In genomic region chr3:172294238-172294806, GRCh38 we compare ENCODE assay signal across 24 cellular contexts.
A peak's percentile ranks its signal among the peaks of the same experiment; 100 is the strongest.
DNase-seq lines count a peak whose midpoint lies in the region; ATAC-seq, FAIRE-seq and TF ChIP-seq lines count a peak whose summit lies in the region.
"Had no signal": no experiment of that assay in that cellular context is flagged by ENCODE, and none has a peak within 500 bp of the region (broad histone marks: within the 10 kb centered on the region; RNA-seq: fewer than 3 reads in every experiment).

No MANE protein-coding gene starts in this region.

- no peak for TF ChIP-seq POLR2A in thyroid gland (IDR thresholded peaks at IDR 0.05)

- H3K9me3 ChIP-seq in left lung (no peaks in the 10 kb centered on the region), small intestine (ENCODE audit: control insufficient read depth, low read depth) (no peaks in the 10 kb centered on the region), thyroid gland (no peaks in the 10 kb centered on the region)
- H3K9me3 ChIP-seq: BE2C, esophagus muscularis mucosa, gastroesophageal sphincter, stomach had no signal

- H3K27me3 Mint-ChIP-seq in natural killer cell (ENCODE audit: low read depth in 2 of 2) = no peaks in the 10 kb centered on the region
- no peaks in the 10 kb centered on the region for H3K27me3 Mint-ChIP-seq in natural killer cell treated with Interleukin-12 subunit alpha and Interleukin-12 subunit beta and Interleukin-15 and Interleukin-18, amount 100 ng/mL, for 72 hours
- H3K27me3 Mint-ChIP-seq: activated naive CD8-positive, alpha-beta T cell treated with anti-CD3 and anti-CD28 coated beads, Interleukin-2, amount 10 ng/mL, durations not matched to agents 7 days and 5 days; naive B cell had no signal

- DNase-seq in natural killer cell (no peak), SKM-1 (lab: John Stamatoyannopoulos, UW; ENCODE audit: unreplicated experiment) (peak; percentile 84), left lung (no peak), small intestine (no peak), thyroid gland (no peak), substantia nigra (lab: John Stamatoyannopoulos, UW) (no peak)
- DNase-seq in natural killer cell treated with Interleukin-12 subunit alpha and Interleukin-12 subunit beta and Interleukin-15 and Interleukin-18, amount 100 ng/mL, for 72 hours (ENCODE audit: low spot score) = no peak
- DNase-seq: activated CD4-positive, alpha-beta T cell treated with anti-CD3 and anti-CD28 coated beads, Interleukin-2, amount 50 U/mL, for 1 hour; activated naive CD8-positive, alpha-beta T cell treated with anti-CD3 and anti-CD28 coated beads, Interleukin-2, amount 10 ng/mL, durations not matched to agents 7 days and 5 days; BE2C; effector memory CD4-positive, alpha-beta T cell; GM23248; mesenchymal stem cell; naive B cell; NCI-H1092; NCI-H2029; stimulated activated CD4-positive, alpha-beta T cell treated with anti-CD3 and anti-CD28 coated beads, Interleukin-2, amount 100 ng/mL, for 48 hours; stomach had no signal

- H3K27ac Mint-ChIP-seq in natural killer cell = peak overlapping the region; percentile 30 to 58
- peak overlapping the region in 1 of 2 donors; percentile 22 for H3K27ac Mint-ChIP-seq in natural killer cell treated with Interleukin-12 subunit alpha and Interleukin-12 subunit beta and Interleukin-15 and Interleukin-18, amount 100 ng/mL, for 72 hours
- H3K27ac Mint-ChIP-seq: activated naive CD8-positive, alpha-beta T cell treated with anti-CD3 and anti-CD28 coated beads, Interleukin-2, amount 10 ng/mL, durations not matched to agents 7 days and 5 days; activated T-helper 2 cell treated with anti-CD3 and anti-CD28 coated beads, Interferon-gamma antibody, Interleukin-2, Interleukin-4, amounts not matched to agents 10 μg/mL and 5 μg/mL and 100 μg/mL, durations not matched to agents 14 hours and 24 hours and 36 hours had no signal

- no peak overlapping the region for H3K4me3 Mint-ChIP-seq in natural killer cell
- no peak overlapping the region for H3K4me3 Mint-ChIP-seq in natural killer cell treated with Interleukin-12 subunit alpha and Interleukin-12 subunit beta and Interleukin-15 and Interleukin-18, amount 100 ng/mL, for 72 hours
- H3K4me3 Mint-ChIP-seq: activated naive CD8-positive, alpha-beta T cell treated with anti-CD3 and anti-CD28 coated beads, Interleukin-2, amount 10 ng/mL, durations not matched to agents 7 days and 5 days had no signal

- peaks cover 8% of the 10 kb centered on the region for H3K36me3 Mint-ChIP-seq in natural killer cell
- H3K36me3 Mint-ChIP-seq in natural killer cell treated with Interleukin-12 subunit alpha and Interleukin-12 subunit beta and Interleukin-15 and Interleukin-18, amount 100 ng/mL, for 72 hours = peaks cover 31% of the 10 kb centered on the region

- H3K27ac ChIP-seq in left lung (peak overlapping the region in 1 of 2 donors; percentile 63), small intestine (ENCODE audit: low read depth in 1 of 2, low read length in 1 of 2) (no peak overlapping the region), thyroid gland (no peak overlapping the region), substantia nigra (ENCODE audit: low read depth, low read length, poor library complexity, severe bottlenecking) (no peak overlapping the region)
- H3K27ac ChIP-seq: esophagus muscularis mucosa, gastroesophageal sphincter, GM23248, RWPE1 had no signal

- H3K4me1 Mint-ChIP-seq in natural killer cell = peaks cover 45 to 47% of the 10 kb centered on the region in 2 donors
- peaks cover 22 to 41% of the 10 kb centered on the region in 2 donors for H3K4me1 Mint-ChIP-seq in natural killer cell treated with Interleukin-12 subunit alpha and Interleukin-12 subunit beta and Interleukin-15 and Interleukin-18, amount 100 ng/mL, for 72 hours (ENCODE audit: low read depth in 2 of 2)

- FAIRE-seq in small intestine (lab: Jason Lieb, UNC) = no peak
- FAIRE-seq: TTC549 had no signal

- H3K4me1 ChIP-seq in left lung (peaks cover 0 to 16% of the 10 kb centered on the region in 2 donors), small intestine (ENCODE audit: control insufficient read depth in 2 of 2, insufficient read depth in 1 of 2, low read depth in 1 of 2, low read length in 1 of 2) (peaks cover 2 to 3% of the 10 kb centered on the region in 2 donors), thyroid gland (peaks cover 0 to 3% of the 10 kb centered on the region in 2 donors)
- H3K4me1 ChIP-seq: BE2C had no signal

- TF ChIP-seq CTCF in natural killer cell (IDR thresholded peaks at IDR 0.05) (no peak), left lung (IDR thresholded peaks at IDR 0.05) (no peak), thyroid gland (IDR thresholded peaks at IDR 0.05) (no peak)

- 84 to 96% (median 95%) methylated on average over 6 of the region's 6 CpGs for WGBS in small intestine, 3 donors
- WGBS in thyroid gland, 2 donors = 93 to 95% methylated on average over 6 of the region's 6 CpGs

- intact Hi-C loops in natural killer cell (cut with micrococcal nuclease) = no loop called here
- intact Hi-C loops in left lung (cut with DNase I) = no loop called here
- intact Hi-C loops in thyroid gland (cut with DNase I) = no loop called here

- no peaks in the 10 kb centered on the region for H3K27me3 ChIP-seq in left lung
- H3K27me3 ChIP-seq in small intestine (ENCODE audit: control insufficient read depth in 2 of 2, insufficient read depth in 2 of 2, low read length in 2 of 2) = no peaks in the 10 kb centered on the region
- H3K27me3 ChIP-seq in thyroid gland = no peaks in the 10 kb centered on the region
- H3K27me3 ChIP-seq: BE2C, esophagus muscularis mucosa, gastroesophageal sphincter, stomach had no signal

- ATAC-seq in natural killer cell (peak in 1 of 3 donors; percentile 59), left lung (peak; percentile 37), HG03280 (IDR thresholded peaks at IDR 0.05; ENCODE audit: unreplicated experiment) (no peak)
- no peak for ATAC-seq in natural killer cell treated with Interleukin-12 subunit alpha and Interleukin-12 subunit beta and Interleukin-15 and Interleukin-18, amount 100 ng/mL, for 72 hours
- ATAC-seq: gastroesophageal sphincter had no signal

- H3K4me3 ChIP-seq in left lung (no peak overlapping the region), small intestine (ENCODE audit: low read depth in 1 of 2, low read length in 2 of 2) (no peak overlapping the region), thyroid gland (replicated peaks in 1 of 3) (no peak overlapping the region)
- H3K4me3 ChIP-seq: esophagus muscularis mucosa, gastroesophageal sphincter, GM23248, stomach had no signal

- peaks cover 0 to 2% of the 10 kb centered on the region in 2 donors for H3K9me3 Mint-ChIP-seq in natural killer cell
- H3K9me3 Mint-ChIP-seq in natural killer cell treated with Interleukin-12 subunit alpha and Interleukin-12 subunit beta and Interleukin-15 and Interleukin-18, amount 100 ng/mL, for 72 hours = no peaks in the 10 kb centered on the region
- H3K9me3 Mint-ChIP-seq: activated naive CD8-positive, alpha-beta T cell treated with anti-CD3 and anti-CD28 coated beads, Interleukin-2, amount 10 ng/mL, durations not matched to agents 7 days and 5 days; activated T-helper 2 cell treated with anti-CD3 and anti-CD28 coated beads, Interferon-gamma antibody, Interleukin-2, Interleukin-4, amounts not matched to agents 10 μg/mL and 5 μg/mL and 100 μg/mL, durations not matched to agents 14 hours and 24 hours and 36 hours had no signal

- H3K36me3 ChIP-seq in left lung (peaks cover 0 to 81% of the 10 kb centered on the region in 2 donors), small intestine (ENCODE audit: control insufficient read depth in 2 of 2, insufficient read depth in 2 of 2, low read length in 2 of 2) (peaks cover 5% of the 10 kb centered on the region in 2 donors), thyroid gland (peaks cover 3 to 4% of the 10 kb centered on the region in 2 donors)
